Comparison of ENCODE assay signal across 13 cellular contexts in the genomic region with DNA sequence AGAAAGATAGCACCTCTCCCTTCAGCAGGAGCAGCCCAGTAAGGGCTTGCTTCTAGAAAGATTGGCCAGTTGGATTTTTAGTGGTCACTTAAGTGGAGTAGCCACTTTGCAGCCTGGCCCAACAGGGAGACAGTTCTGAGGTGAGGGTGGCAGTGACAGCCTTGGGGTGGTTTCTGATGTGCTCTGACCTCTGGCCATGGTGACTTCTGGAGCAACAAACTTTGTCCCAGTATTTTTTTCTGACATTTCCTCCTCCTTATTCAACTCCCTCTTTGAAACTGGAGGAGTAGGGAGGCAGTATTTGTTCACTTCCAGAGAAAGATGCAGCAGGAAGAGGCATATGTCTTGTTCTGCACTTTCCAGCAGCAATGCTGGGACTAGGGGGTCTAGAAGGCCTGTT. TPM values are rescaled to one million over a fixed set of nuclear protein-coding genes. Genes with fewer than 3 reads are reported as not detected.
DNase-seq lines count a peak whose midpoint lies in the region; ATAC-seq, FAIRE-seq and TF ChIP-seq lines count a peak whose summit lies in the region.
"Had no signal": no experiment of that assay in that cellular context is flagged by ENCODE, and none has a peak within 500 bp of the region (broad histone marks: within the 10 kb centered on the region; RNA-seq: fewer than 3 reads in every experiment).

No MANE protein-coding gene starts in this region.

- H3K4me1 ChIP-seq in kidney (ENCODE audit: control insufficient read depth in 1 of 2, insufficient read depth in 1 of 2, low read depth in 1 of 2, low read length in 2 of 2) (peaks cover 8 to 17% of the 10 kb centered on the region in 2 donors), upper lobe of right lung (peaks cover 32% of the 10 kb centered on the region)

- no peaks in the 10 kb centered on the region for H3K27me3 Mint-ChIP-seq in activated CD4-positive, alpha-beta T cell treated with anti-CD3 and anti-CD28 coated beads, Interleukin-2, amount 10 ng/mL, durations not matched to agents 7 days and 5 days
- H3K27me3 Mint-ChIP-seq in activated T-helper 17 cell treated with anti-CD3 and anti-CD28 coated beads, Interleukin-2, amount 50 U/mL, for 72 hours, result no peaks in the 10 kb centered on the region
- H3K27me3 Mint-ChIP-seq in activated T-helper 2 cell treated with anti-CD3 and anti-CD28 coated beads, Interferon-gamma antibody, Interleukin-2, Interleukin-4, amounts not matched to agents 10 μg/mL and 5 μg/mL and 100 μg/mL, durations not matched to agents 14 hours and 24 hours and 36 hours (ENCODE audit: low read depth), result no peaks in the 10 kb centered on the region
- H3K27me3 Mint-ChIP-seq: central memory CD8-positive, alpha-beta T cell had no signal

- CTCF ChIA-PET in activated CD4-positive, alpha-beta T cell treated with anti-CD3 and anti-CD28 coated beads, Interleukin-2, amount 10 ng/mL, durations not matched to agents 7 days and 5 days (lab: Charles Lee), result no interaction called here

- H3K9me3 ChIP-seq in kidney (ENCODE audit: control insufficient read depth in 1 of 2, low read length in 2 of 2) (no peaks in the 10 kb centered on the region), upper lobe of right lung (no peaks in the 10 kb centered on the region)
- H3K9me3 ChIP-seq: spleen had no signal

- no peak for FAIRE-seq in kidney (lab: Jason Lieb, UNC)

- no peak for DNase-seq in activated CD4-positive, alpha-beta T cell treated with anti-CD3 and anti-CD28 coated beads, Interleukin-2, amount 10 ng/mL, durations not matched to agents 7 days and 5 days
- DNase-seq in activated CD4-positive, alpha-beta T cell treated with anti-CD3 and anti-CD28 coated beads, Interleukin-2, amount 50 U/mL, for 48 hours, result no peak
- DNase-seq in kidney, result peak; percentile 4
- DNase-seq in activated T-helper 2 cell treated with anti-CD3 and anti-CD28 coated beads, Interferon-gamma antibody, Interleukin-2, Interleukin-4, amounts not matched to agents 10 μg/mL and 5 μg/mL and 100 μg/mL, durations not matched to agents 14 hours and 24 hours and 36 hours (ENCODE audit: low spot score), result no peak
- no peak for DNase-seq in upper lobe of right lung
- DNase-seq: 8988T; activated CD4-positive, alpha-beta T cell treated with anti-CD3 and anti-CD28 coated beads, Interleukin-2, amount 50 U/mL, for 1 hour; activated gamma-delta T cell; spleen had no signal

- peaks cover 0 to 2% of the 10 kb centered on the region in 2 donors for H3K36me3 ChIP-seq in kidney (ENCODE audit: control insufficient read depth in 1 of 2, insufficient read depth in 2 of 2, low read length in 2 of 2)
- no peaks in the 10 kb centered on the region for H3K36me3 ChIP-seq in upper lobe of right lung

- peak overlapping the region; percentile 25 for H3K27ac Mint-ChIP-seq in activated CD4-positive, alpha-beta T cell treated with anti-CD3 and anti-CD28 coated beads, Interleukin-2, amount 10 ng/mL, durations not matched to agents 7 days and 5 days
- peak overlapping the region; percentile 70 for H3K27ac Mint-ChIP-seq in activated T-helper 17 cell treated with anti-CD3 and anti-CD28 coated beads, Interleukin-2, amount 50 U/mL, for 72 hours
- no peak overlapping the region for H3K27ac Mint-ChIP-seq in activated T-helper 2 cell treated with anti-CD3 and anti-CD28 coated beads, Interferon-gamma antibody, Interleukin-2, Interleukin-4, amounts not matched to agents 10 μg/mL and 5 μg/mL and 100 μg/mL, durations not matched to agents 14 hours and 24 hours and 36 hours

- H3K4me3 ChIP-seq in kidney (ENCODE audit: low read length in 2 of 2), result no peak overlapping the region
- no peak overlapping the region for H3K4me3 ChIP-seq in skin epidermis
- no peak overlapping the region for H3K4me3 ChIP-seq in upper lobe of right lung
- H3K4me3 ChIP-seq: spleen had no signal

- H3K9ac ChIP-seq in kidney (ENCODE audit: low read length in 2 of 2), result no peak overlapping the region

- peaks cover 67% of the 10 kb centered on the region for H3K4me1 Mint-ChIP-seq in activated CD4-positive, alpha-beta T cell treated with anti-CD3 and anti-CD28 coated beads, Interleukin-2, amount 10 ng/mL, durations not matched to agents 7 days and 5 days
- H3K4me1 Mint-ChIP-seq in activated T-helper 17 cell treated with anti-CD3 and anti-CD28 coated beads, Interleukin-2, amount 50 U/mL, for 72 hours, result peaks cover 28% of the 10 kb centered on the region
- peaks cover 25% of the 10 kb centered on the region for H3K4me1 Mint-ChIP-seq in activated T-helper 2 cell treated with anti-CD3 and anti-CD28 coated beads, Interferon-gamma antibody, Interleukin-2, Interleukin-4, amounts not matched to agents 10 μg/mL and 5 μg/mL and 100 μg/mL, durations not matched to agents 14 hours and 24 hours and 36 hours (ENCODE audit: low read depth)

- intact Hi-C loops in kidney (cut with DNase I) (no loop called here), upper lobe of right lung (cut with DNase I) (no loop called here)
- intact Hi-C loops in activated T-helper 2 cell treated with anti-CD3 and anti-CD28 coated beads, Interferon-gamma antibody, Interleukin-2, Interleukin-4, amounts not matched to agents 10 μg/mL and 5 μg/mL and 100 μg/mL, durations not matched to agents 14 hours and 24 hours and 36 hours (cut with micrococcal nuclease), result no loop called here

- no peak overlapping the region for H3K4me3 Mint-ChIP-seq in activated CD4-positive, alpha-beta T cell treated with anti-CD3 and anti-CD28 coated beads, Interleukin-2, amount 10 ng/mL, durations not matched to agents 7 days and 5 days
- peak overlapping the region; percentile 26 for H3K4me3 Mint-ChIP-seq in activated T-helper 17 cell treated with anti-CD3 and anti-CD28 coated beads, Interleukin-2, amount 50 U/mL, for 72 hours
- H3K4me3 Mint-ChIP-seq in activated T-helper 2 cell treated with anti-CD3 and anti-CD28 coated beads, Interferon-gamma antibody, Interleukin-2, Interleukin-4, amounts not matched to agents 10 μg/mL and 5 μg/mL and 100 μg/mL, durations not matched to agents 14 hours and 24 hours and 36 hours (ENCODE audit: low read depth), result no peak overlapping the region

- no peak overlapping the region for H3K27ac ChIP-seq in kidney (ENCODE audit: low read depth in 2 of 2, low read length in 2 of 2)
- peak overlapping the region in 13 of 21 experiments; percentile 3 to 75 (median 24) for H3K27ac ChIP-seq in skin epidermis
- no peak overlapping the region for H3K27ac ChIP-seq in upper lobe of right lung

- POLR2A ChIA-PET in activated CD4-positive, alpha-beta T cell treated with anti-CD3 and anti-CD28 coated beads, Interleukin-2, amount 10 ng/mL, durations not matched to agents 7 days and 5 days (lab: Charles Lee), result interaction anchor here (0.6 to 0.7 kb wide), 2 partner anchors 321 to 640 kb away, joined by 3 to 4 read pairs; no protein-coding TSS in a partner anchor

- no peaks in the 10 kb centered on the region for H3K27me3 ChIP-seq in upper lobe of right lung
- H3K27me3 ChIP-seq: spleen had no signal

- no peak for ATAC-seq in activated T-helper 17 cell treated with anti-CD3 and anti-CD28 coated beads, Interleukin-2, amount 50 U/mL, for 72 hours (replicated peaks)
- no peak for ATAC-seq in upper lobe of right lung
- no peak for ATAC-seq in HG03571 (IDR thresholded peaks at IDR 0.05; ENCODE audit: unreplicated experiment)

- H3K9me3 Mint-ChIP-seq in activated CD4-positive, alpha-beta T cell treated with anti-CD3 and anti-CD28 coated beads, Interleukin-2, amount 10 ng/mL, durations not matched to agents 7 days and 5 days, result no peaks in the 10 kb centered on the region
- H3K9me3 Mint-ChIP-seq in activated T-helper 17 cell treated with anti-CD3 and anti-CD28 coated beads, Interleukin-2, amount 50 U/mL, for 72 hours, result no peaks in the 10 kb centered on the region
- no peaks in the 10 kb centered on the region for H3K9me3 Mint-ChIP-seq in activated T-helper 2 cell treated with anti-CD3 and anti-CD28 coated beads, Interferon-gamma antibody, Interleukin-2, Interleukin-4, amounts not matched to agents 10 μg/mL and 5 μg/mL and 100 μg/mL, durations not matched to agents 14 hours and 24 hours and 36 hours
- H3K9me3 Mint-ChIP-seq: central memory CD8-positive, alpha-beta T cell had no signal

- H3K36me3 Mint-ChIP-seq in activated CD4-positive, alpha-beta T cell treated with anti-CD3 and anti-CD28 coated beads, Interleukin-2, amount 10 ng/mL, durations not matched to agents 7 days and 5 days (ENCODE audit: low read depth), result peaks cover 34% of the 10 kb centered on the region
- peaks cover 7% of the 10 kb centered on the region for H3K36me3 Mint-ChIP-seq in activated T-helper 17 cell treated with anti-CD3 and anti-CD28 coated beads, Interleukin-2, amount 50 U/mL, for 72 hours (ENCODE audit: low read depth)
- peaks cover 16% of the 10 kb centered on the region for H3K36me3 Mint-ChIP-seq in activated T-helper 2 cell treated with anti-CD3 and anti-CD28 coated beads, Interferon-gamma antibody, Interleukin-2, Interleukin-4, amounts not matched to agents 10 μg/mL and 5 μg/mL and 100 μg/mL, durations not matched to agents 14 hours and 24 hours and 36 hours (ENCODE audit: low read depth)

- TF ChIP-seq CTCF in kidney (IDR thresholded peaks at IDR 0.05; ENCODE audit: borderline replicate concordance, extremely low read depth, insufficient read depth), result no peak
- TF ChIP-seq CTCF in upper lobe of right lung (IDR thresholded peaks at IDR 0.05), result no peak

RNA-seq across cellular contexts. Expression of a gene that starts 37.4 kb away (rescaled TPM):
- total RNA-seq in activated CD4-positive, alpha-beta T cell treated with anti-CD3 and anti-CD28 coated beads, Interleukin-2, amount 10 ng/mL, durations not matched to agents 7 days and 5 days, result under 1 TPM; 0.12 to 0.40 TPM
- under 1 TPM in 1 of 2 donors, not detected in 1; 0.32 TPM for total RNA-seq in activated T-helper 17 cell treated with anti-CD3 and anti-CD28 coated beads, Interleukin-2, amount 50 U/mL, for 72 hours
- total RNA-seq in kidney (0.76 TPM), upper lobe of right lung (0.69 TPM)
- 0.86 TPM for polyA plus RNA-seq in kidney (ENCODE audit: insufficient read depth, low read depth, low replicate concordance)
- total RNA-seq in activated T-helper 2 cell treated with anti-CD3 and anti-CD28 coated beads, Interferon-gamma antibody, Interleukin-2, Interleukin-4, amounts not matched to agents 10 μg/mL and 5 μg/mL and 100 μg/mL, durations not matched to agents 14 hours and 24 hours and 36 hours, result 0.41 and 0.43 TPM in 2 replicates

RNA-seq across cellular contexts. Expression of a gene that starts 40.7 kb away (rescaled TPM):
- 10 to 100 TPM; 68.3 to 69.2 TPM for total RNA-seq in activated CD4-positive, alpha-beta T cell treated with anti-CD3 and anti-CD28 coated beads, Interleukin-2, amount 10 ng/mL, durations not matched to agents 7 days and 5 days
- 10 to 100 TPM; 24.1 to 35.8 TPM for total RNA-seq in activated T-helper 17 cell treated with anti-CD3 and anti-CD28 coated beads, Interleukin-2, amount 50 U/mL, for 72 hours
- total RNA-seq in kidney (42.6 TPM), upper lobe of right lung (40.7 TPM)
- polyA plus RNA-seq in kidney (ENCODE audit: insufficient read depth, low read depth, low replicate concordance), result 11.7 TPM
- total RNA-seq in activated T-helper 2 cell treated with anti-CD3 and anti-CD28 coated beads, Interferon-gamma antibody, Interleukin-2, Interleukin-4, amounts not matched to agents 10 μg/mL and 5 μg/mL and 100 μg/mL, durations not matched to agents 14 hours and 24 hours and 36 hours, result 36.5 and 38.8 TPM in 2 replicates

RNA-seq across cellular contexts. Expression of a gene that starts 59.2 kb away (rescaled TPM):
- 10 to 100 TPM; 30.4 to 33.6 TPM for total RNA-seq in activated CD4-positive, alpha-beta T cell treated with anti-CD3 and anti-CD28 coated beads, Interleukin-2, amount 10 ng/mL, durations not matched to agents 7 days and 5 days
- total RNA-seq in activated T-helper 17 cell treated with anti-CD3 and anti-CD28 coated beads, Interleukin-2, amount 50 U/mL, for 72 hours, result 10 to 100 TPM; 20.2 to 30.9 TPM
- total RNA-seq in kidney (27.2 TPM), upper lobe of right lung (15.7 TPM)
- polyA plus RNA-seq in kidney (ENCODE audit: insufficient read depth, low read depth, low replicate concordance), result 11.8 TPM
- total RNA-seq in activated T-helper 2 cell treated with anti-CD3 and anti-CD28 coated beads, Interferon-gamma antibody, Interleukin-2, Interleukin-4, amounts not matched to agents 10 μg/mL and 5 μg/mL and 100 μg/mL, durations not matched to agents 14 hours and 24 hours and 36 hours, result 29.9 and 30.3 TPM in 2 replicates

Comparison
In these comparisons a context has a peak if more than half of its experiments do, and no peak if none do; other contexts are left out.
1. H3K27ac ChIP-seq: peak in skin epidermis (13 of 21); none in kidney (0 of 2) and upper lobe of right lung (single experiment).